ENCODE assay signal across 27 cellular contexts in the genomic region with DNA sequence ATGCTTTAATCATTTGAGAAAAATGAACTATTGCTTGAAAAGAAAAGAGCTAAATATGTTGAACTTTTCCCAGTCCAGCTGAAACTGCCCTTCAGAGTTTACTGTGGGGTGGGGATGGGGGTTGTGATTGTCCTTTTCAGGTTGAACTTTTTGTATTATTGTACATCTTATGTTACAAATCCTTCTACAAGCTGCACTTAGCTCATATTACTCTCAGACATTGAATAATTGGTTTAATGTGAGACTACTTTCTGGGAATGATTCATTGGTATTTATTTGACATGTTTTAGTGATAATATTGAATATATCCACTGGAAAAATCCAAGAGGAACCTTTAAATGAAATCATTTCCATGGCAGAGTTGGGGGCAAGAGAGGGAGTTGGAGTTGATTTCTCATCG.
DNase-seq lines count a peak whose midpoint lies in the region; ATAC-seq, FAIRE-seq and TF ChIP-seq lines count a peak whose summit lies in the region.
"Had no signal": no experiment of that assay in that cellular context is flagged by ENCODE, and none has a peak within 500 bp of the region (broad histone marks: within the 10 kb centered on the region; RNA-seq: fewer than 3 reads in every experiment).

No MANE protein-coding gene starts in this region.

- H3K27me3 Mint-ChIP-seq in WTC11 (ENCODE audit: low read depth) = no peaks in the 10 kb centered on the region
- H3K27me3 Mint-ChIP-seq: activated CD8-positive, alpha-beta T cell treated with anti-CD3 and anti-CD28 coated beads for 36 hours; CD4-positive, alpha-beta memory T cell; naive thymus-derived CD4-positive, alpha-beta T cell had no signal

- H3K9me3 Mint-ChIP-seq in WTC11 = peaks cover 12% of the 10 kb centered on the region
- H3K9me3 Mint-ChIP-seq: activated CD8-positive, alpha-beta T cell treated with anti-CD3 and anti-CD28 coated beads for 36 hours; CD4-positive, alpha-beta memory T cell; naive thymus-derived CD4-positive, alpha-beta T cell had no signal

- no peak for TF ChIP-seq EP300 in sigmoid colon (IDR thresholded peaks at IDR 0.05)

- POLR2A ChIA-PET in HEK293 (lab: Yijun Ruan, JAX) (interaction anchor here (0.6 kb wide), 1 partner anchor 72 kb away, joined by 4 read pairs; no protein-coding TSS in a partner anchor), WTC11 (lab: Charles Lee) (interaction anchor here (0.6 kb wide), 1 partner anchor 37 kb away, joined by 3 read pairs; no protein-coding TSS in a partner anchor)

- H3K27ac ChIP-seq in HEK293 (ENCODE audit: extremely low read depth, low read depth, low read length) = no peak overlapping the region
- peak overlapping the region; percentile 27 for H3K27ac ChIP-seq in foreskin keratinocyte
- peak overlapping the region; percentile 28 to 68 (median 65) for H3K27ac ChIP-seq in sigmoid colon
- H3K27ac ChIP-seq in small intestine (ENCODE audit: low read depth in 1 of 2, low read length in 1 of 2) = no peak overlapping the region
- H3K27ac ChIP-seq: epithelial cell of prostate, lower lobe of right lung had no signal

- peaks cover 31% of the 10 kb centered on the region for H3K4me1 Mint-ChIP-seq in WTC11

- no peak overlapping the region for H3K4me3 ChIP-seq in HEK293 (ENCODE audit: low read depth, low read length)
- no peak overlapping the region for H3K4me3 ChIP-seq in sigmoid colon
- no peak overlapping the region for H3K4me3 ChIP-seq in small intestine (ENCODE audit: low read depth in 1 of 2, low read length in 2 of 2)
- H3K4me3 ChIP-seq: lower lobe of right lung, right atrium auricular region had no signal

- ATAC-seq in WTC11 (no peak), foreskin keratinocyte (no peak)
- ATAC-seq: activated CD4-positive, CD25-positive, alpha-beta regulatory T cell treated with anti-CD3 and anti-CD28 coated beads, Interleukin-2, amount 50 U/mL, for 24 hours; activated CD8-positive, alpha-beta T cell treated with anti-CD3 and anti-CD28 coated beads for 36 hours; naive thymus-derived CD4-positive, alpha-beta T cell had no signal

- TF ChIP-seq CTCF in HEK293 (tag by site-specific recombination; IDR thresholded peaks at IDR 0.05) (no peak), WTC11 (IDR thresholded peaks at IDR 0.05) (no peak), foreskin keratinocyte (conservative IDR thresholded peaks at IDR 0.05) (no peak), sigmoid colon (IDR thresholded peaks at IDR 0.05) (no peak)

- intact Hi-C loops in sigmoid colon (cut with DNase I) = no loop called here

- peak overlapping the region; percentile 98 for H3K27ac Mint-ChIP-seq in WTC11
- H3K27ac Mint-ChIP-seq: activated CD8-positive, alpha-beta T cell treated with anti-CD3 and anti-CD28 coated beads for 36 hours; CD4-positive, alpha-beta memory T cell; naive thymus-derived CD4-positive, alpha-beta T cell had no signal

- H3K36me3 ChIP-seq in HEK293 (ENCODE audit: control insufficient read depth in 2 of 2, insufficient read depth in 1 of 2, low read length in 2 of 2) (peaks cover 0 to 23% of the 10 kb centered on the region in 2 experiments; a peak in 2 of 3 replicates), sigmoid colon (no peaks in the 10 kb centered on the region), small intestine (ENCODE audit: control insufficient read depth in 2 of 2, insufficient read depth in 2 of 2, low read length in 2 of 2) (no peaks in the 10 kb centered on the region)
- H3K36me3 ChIP-seq: right atrium auricular region had no signal

- DNase-seq in WTC11 (ENCODE audit: low spot score) = no peak
- DNase-seq in foreskin keratinocyte = no peak
- DNase-seq in sigmoid colon = no peak
- no peak for DNase-seq in Ammon's horn (ENCODE audit: low spot score)
- no peak for DNase-seq in stimulated activated CD4-positive, alpha-beta T cell treated with anti-CD3 and anti-CD28 coated beads, Interleukin-2, amount 100 ng/mL, for 24 hours
- no peak for DNase-seq in small intestine
- DNase-seq: activated CD8-positive, alpha-beta T cell treated with anti-CD3 and anti-CD28 coated beads for 36 hours; activated effector memory CD4-positive, alpha-beta T cell treated with anti-CD3 and anti-CD28 coated beads, Interleukin-2, amount 50 U/mL, for 16 hours; activated T-cell treated with anti-CD3 and anti-CD28 coated beads for 4 hours; CD4-positive, alpha-beta memory T cell; central memory CD4-positive, alpha-beta T cell; GF-D8; HCEC 1CT; Kasumi-1; lower lobe of right lung; naive thymus-derived CD4-positive, alpha-beta T cell; NCI-H1048; NCI-H2029 treated with DMSO at 0.1 percent for 48 hours; NCI-H345; NCI-H774; stimulated activated CD4-positive, alpha-beta T cell treated with anti-CD3 and anti-CD28 coated beads, Interleukin-15, amount 100 ng/mL, for 24 hours; SW 1271 had no signal

- H3K4me3 Mint-ChIP-seq in WTC11 = peak overlapping the region; percentile 61
- H3K4me3 Mint-ChIP-seq: activated CD8-positive, alpha-beta T cell treated with anti-CD3 and anti-CD28 coated beads for 36 hours; CD4-positive, alpha-beta memory T cell; naive thymus-derived CD4-positive, alpha-beta T cell had no signal

- H3K36me3 Mint-ChIP-seq in WTC11 = peaks cover 20% of the 10 kb centered on the region

- no peak for TF ChIP-seq POLR2A in sigmoid colon (IDR thresholded peaks at IDR 0.05)

- H3K4me1 ChIP-seq in HEK293 (ENCODE audit: control insufficient read depth, insufficient read depth, low read length) = peaks cover 5% of the 10 kb centered on the region; the same call in 1 of the 2 replicates
- peaks cover 10% of the 10 kb centered on the region for H3K4me1 ChIP-seq in foreskin keratinocyte
- H3K4me1 ChIP-seq in sigmoid colon = peaks cover 0 to 66% (median 57%) of the 10 kb centered on the region in 4 donors
- no peaks in the 10 kb centered on the region for H3K4me1 ChIP-seq in small intestine (ENCODE audit: control insufficient read depth in 2 of 2, insufficient read depth in 1 of 2, low read depth in 1 of 2, low read length in 1 of 2)

- H3K9me3 ChIP-seq in HEK293 (ENCODE audit: control insufficient read depth, insufficient read depth, low read depth, low read length) = no peaks in the 10 kb centered on the region
- H3K9me3 ChIP-seq in sigmoid colon = no peaks in the 10 kb centered on the region
- H3K9me3 ChIP-seq in small intestine (ENCODE audit: control insufficient read depth, low read depth) = no peaks in the 10 kb centered on the region
- H3K9me3 ChIP-seq: lower lobe of right lung, right atrium auricular region had no signal

- CTCF ChIA-PET in HEK293 (lab: Yijun Ruan, JAX) (interaction anchor here (1.0 kb wide), 1 partner anchor 107 kb away, joined by 3 read pairs; no protein-coding TSS in a partner anchor), WTC11 (lab: Charles Lee) (interaction anchor here (0.7 to 2.1 kb wide), 6 partner anchors 14 to 178 kb away, joined by 3 to 8 read pairs (median 4); no protein-coding TSS in a partner anchor)

- no peak for FAIRE-seq in small intestine (lab: Jason Lieb, UNC)
- FAIRE-seq: urothelium cell line had no signal

- WGBS in sigmoid colon, 2 donors = 80 to 88% methylated on average over 1 of the region's 1 CpG
- WGBS in small intestine, 3 donors = 58 to 76% (median 62%) methylated on average over 1 of the region's 1 CpG

- no peaks in the 10 kb centered on the region for H3K27me3 ChIP-seq in foreskin keratinocyte
- no peaks in the 10 kb centered on the region for H3K27me3 ChIP-seq in sigmoid colon
- H3K27me3 ChIP-seq in small intestine (ENCODE audit: control insufficient read depth in 2 of 2, insufficient read depth in 2 of 2, low read length in 2 of 2) = no peaks in the 10 kb centered on the region
- H3K27me3 ChIP-seq: right atrium auricular region had no signal

TF ChIP-seq in HEK293, 187 proteins besides CTCF, POLR2A, EP300 and RAD21:
- TF ChIP-seq, protein P1, sequence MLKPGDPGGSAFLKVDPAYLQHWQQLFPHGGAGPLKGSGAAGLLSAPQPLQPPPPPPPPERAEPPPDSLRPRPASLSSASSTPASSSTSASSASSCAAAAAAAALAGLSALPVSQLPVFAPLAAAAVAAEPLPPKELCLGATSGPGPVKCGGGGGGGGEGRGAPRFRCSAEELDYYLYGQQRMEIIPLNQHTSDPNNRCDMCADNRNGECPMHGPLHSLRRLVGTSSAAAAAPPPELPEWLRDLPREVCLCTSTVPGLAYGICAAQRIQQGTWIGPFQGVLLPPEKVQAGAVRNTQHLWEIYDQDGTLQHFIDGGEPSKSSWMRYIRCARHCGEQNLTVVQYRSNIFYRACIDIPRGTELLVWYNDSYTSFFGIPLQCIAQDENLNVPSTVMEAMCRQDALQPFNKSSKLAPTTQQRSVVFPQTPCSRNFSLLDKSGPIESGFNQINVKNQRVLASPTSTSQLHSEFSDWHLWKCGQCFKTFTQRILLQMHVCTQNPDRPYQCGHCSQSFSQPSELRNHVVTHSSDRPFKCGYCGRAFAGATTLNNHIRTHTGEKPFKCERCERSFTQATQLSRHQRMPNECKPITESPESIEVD (tag by site-specific recombination; IDR thresholded peaks at IDR 0.05) = peak; percentile 59; the same call in 1 of the 2 replicates
- TF ChIP-seq ZNF677 (tag by site-specific recombination; IDR thresholded peaks at IDR 0.05) = no peak
- peak; percentile 68 for TF ChIP-seq FEZF1 (tag by site-specific recombination; IDR thresholded peaks at IDR 0.05)

TF ChIP-seq in WTC11, 78 proteins besides CTCF, POLR2A, EP300 and RAD21 (continues in another document):
- no peak for TF ChIP-seq FOXP1 (CRISPR knock-in tag; IDR thresholded peaks at IDR 0.05; ENCODE audit: borderline replicate concordance)
- TF ChIP-seq, protein P2, sequence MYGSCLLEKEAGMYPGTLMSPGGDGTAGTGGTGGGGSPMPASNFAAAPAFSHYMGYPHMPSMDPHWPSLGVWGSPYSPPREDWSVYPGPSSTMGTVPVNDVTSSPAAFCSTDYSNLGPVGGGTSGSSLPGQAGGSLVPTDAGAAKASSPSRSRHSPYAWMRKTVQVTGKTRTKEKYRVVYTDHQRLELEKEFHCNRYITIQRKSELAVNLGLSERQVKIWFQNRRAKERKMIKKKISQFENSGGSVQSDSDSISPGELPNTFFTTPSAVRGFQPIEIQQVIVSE (CRISPR knock-in tag; IDR thresholded peaks at IDR 0.05; ENCODE audit: borderline replicate concordance) = no peak
- no peak for TF ChIP-seq NFATC4 (CRISPR knock-in tag; IDR thresholded peaks at IDR 0.05)
- no peak for TF ChIP-seq CBFB (CRISPR knock-in tag; IDR thresholded peaks at IDR 0.05; ENCODE audit: low read depth)
- TF ChIP-seq ZNF317 (CRISPR knock-in tag; IDR thresholded peaks at IDR 0.05; ENCODE audit: borderline replicate concordance, low read depth) = no peak
- TF ChIP-seq, protein P3, sequence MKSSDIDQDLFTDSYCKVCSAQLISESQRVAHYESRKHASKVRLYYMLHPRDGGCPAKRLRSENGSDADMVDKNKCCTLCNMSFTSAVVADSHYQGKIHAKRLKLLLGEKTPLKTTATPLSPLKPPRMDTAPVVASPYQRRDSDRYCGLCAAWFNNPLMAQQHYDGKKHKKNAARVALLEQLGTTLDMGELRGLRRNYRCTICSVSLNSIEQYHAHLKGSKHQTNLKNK (CRISPR knock-in tag; IDR thresholded peaks at IDR 0.05) = no peak

Comparison
In these comparisons a context has a peak if more than half of its experiments do, and no peak if none do; other contexts are left out.
1. H3K27ac ChIP-seq: peak in foreskin keratinocyte (single experiment) and sigmoid colon (4 of 4); none in HEK293 (single experiment) and small intestine (0 of 2).